ENCODE assay signal across 8 cellular contexts in the genomic region with DNA sequence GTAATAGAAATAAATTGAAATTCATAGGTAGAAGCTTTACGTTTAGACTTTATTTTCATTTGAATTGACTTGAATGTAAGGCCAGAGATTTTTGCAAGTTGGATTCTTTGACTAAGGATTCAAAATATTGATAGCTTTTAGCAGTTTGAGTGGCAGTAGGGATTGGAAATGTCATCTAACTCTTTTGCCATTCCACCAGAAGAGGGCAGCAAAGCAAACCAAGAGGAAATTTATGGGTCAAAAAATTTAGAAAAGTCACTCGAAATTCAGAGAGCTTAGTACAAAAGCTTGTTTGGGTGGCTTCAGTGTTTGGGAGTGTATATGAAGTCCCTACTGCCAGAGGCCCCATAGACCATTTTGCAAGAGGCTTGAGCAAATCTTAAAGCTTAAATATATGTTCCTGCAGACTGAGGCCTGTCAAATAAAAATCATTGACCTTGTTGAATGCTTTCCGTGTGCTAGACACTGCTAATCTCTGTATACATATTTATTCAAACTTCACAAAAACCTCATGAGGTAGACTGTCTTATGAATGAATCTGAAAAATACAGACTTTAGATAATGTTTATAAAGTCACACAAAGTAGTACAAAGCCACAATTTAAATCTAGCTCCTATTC. TPM values are rescaled to one million over a fixed set of nuclear protein-coding genes. Genes with fewer than 3 reads are reported as not detected.
DNase-seq lines count a peak whose midpoint lies in the region; ATAC-seq, FAIRE-seq and TF ChIP-seq lines count a peak whose summit lies in the region.

No MANE protein-coding gene starts in this region.

- FAIRE-seq in HTR-8/SVneo (lab: Jason Lieb, UNC), result no peak

- DNase-seq in activated CD4-positive, CD25-positive, alpha-beta regulatory T cell treated with anti-CD3 and anti-CD28 coated beads, Interleukin-2, amount 50 U/mL, for 16 hours (ENCODE audit: low read depth, low spot score), result peak; percentile 2
- no peak for DNase-seq in activated CD4-positive, CD25-positive, alpha-beta regulatory T cell treated with anti-CD3 and anti-CD28 coated beads, Interleukin-2, amount 50 U/mL, for 72 hours
- DNase-seq in HTR-8/SVneo (ENCODE audit: insufficient read length, low spot score) (peak; percentile 26), SK-N-DZ (ENCODE audit: low spot score) (peak; percentile 36), endothelial cell (ENCODE audit: low spot score) (peak; percentile 38)

- H3K9me2 ChIP-seq in neural cell (ENCODE audit: insufficient read depth, low read length), result no peaks in the 10 kb centered on the region

- no peak overlapping the region for H3K4me3 ChIP-seq in neural cell (ENCODE audit: low read length)

- H3K9me3 ChIP-seq in neural cell (ENCODE audit: low read length), result no peaks in the 10 kb centered on the region

- TF ChIP-seq CTCF in endothelial cell (IDR thresholded peaks at IDR 0.05; ENCODE audit: unreplicated experiment) (peak; percentile 80), neural cell (IDR thresholded peaks at IDR 0.05; ENCODE audit: poor library complexity, severe bottlenecking) (peak; percentile 76)

- no peaks in the 10 kb centered on the region for H3K36me3 ChIP-seq in neural cell (ENCODE audit: insufficient read depth, low read length)

- H3K27ac Mint-ChIP-seq in endothelial cell (ENCODE audit: unreplicated experiment), result no peak overlapping the region
- H3K27ac Mint-ChIP-seq in stimulated activated memory B cell treated with anti-CD40 and anti-IgM and Interleukin-4, amounts not matched to agents 10 μg/mL and 1 μg/mL and 100 μg/mL, for 72 hours, result no peak overlapping the region

- H3K36me3 Mint-ChIP-seq in endothelial cell (ENCODE audit: low read depth, unreplicated experiment), result peaks cover 22% of the 10 kb centered on the region
- H3K36me3 Mint-ChIP-seq in stimulated activated memory B cell treated with anti-CD40 and anti-IgM and Interleukin-4, amounts not matched to agents 10 μg/mL and 1 μg/mL and 100 μg/mL, for 72 hours, result peaks cover 10% of the 10 kb centered on the region

- no peaks in the 10 kb centered on the region for H3K4me1 Mint-ChIP-seq in endothelial cell (ENCODE audit: unreplicated experiment)
- no peaks in the 10 kb centered on the region for H3K4me1 Mint-ChIP-seq in stimulated activated memory B cell treated with anti-CD40 and anti-IgM and Interleukin-4, amounts not matched to agents 10 μg/mL and 1 μg/mL and 100 μg/mL, for 72 hours

- no peaks in the 10 kb centered on the region for H4K20me1 ChIP-seq in neural cell (ENCODE audit: insufficient read depth)

- no peaks in the 10 kb centered on the region for H3F3A ChIP-seq in neural cell (ENCODE audit: insufficient read depth, low read length, poor library complexity, severe bottlenecking)

- no peak overlapping the region for H3K27ac ChIP-seq in neural cell (ENCODE audit: low read length)

- no peak for TF ChIP-seq EP300 in neural cell (conservative IDR thresholded peaks at IDR 0.05; ENCODE audit: poor library complexity, severe bottlenecking)

- no peaks in the 10 kb centered on the region for H3K79me2 ChIP-seq in neural cell (replicated peaks; ENCODE audit: insufficient read depth, low read length)

- no peaks in the 10 kb centered on the region for H3K27me3 ChIP-seq in neural cell (ENCODE audit: insufficient read depth, low read depth, low read length)

- no peak overlapping the region for H2AFZ ChIP-seq in neural cell (ENCODE audit: low read depth, low read length)

- TF ChIP-seq RAD21 in neural cell (conservative IDR thresholded peaks at IDR 0.05), result peak; percentile 69

- H3K9me3 Mint-ChIP-seq in endothelial cell (ENCODE audit: unreplicated experiment), result no peaks in the 10 kb centered on the region
- no peaks in the 10 kb centered on the region for H3K9me3 Mint-ChIP-seq in stimulated activated memory B cell treated with anti-CD40 and anti-IgM and Interleukin-4, amounts not matched to agents 10 μg/mL and 1 μg/mL and 100 μg/mL, for 72 hours

- H3K4me3 Mint-ChIP-seq in endothelial cell (ENCODE audit: unreplicated experiment), result no peak overlapping the region
- H3K4me3 Mint-ChIP-seq in stimulated activated memory B cell treated with anti-CD40 and anti-IgM and Interleukin-4, amounts not matched to agents 10 μg/mL and 1 μg/mL and 100 μg/mL, for 72 hours, result no peak overlapping the region

- peaks cover 5% of the 10 kb centered on the region for H3K27me3 Mint-ChIP-seq in endothelial cell (ENCODE audit: unreplicated experiment)
- H3K27me3 Mint-ChIP-seq in stimulated activated memory B cell treated with anti-CD40 and anti-IgM and Interleukin-4, amounts not matched to agents 10 μg/mL and 1 μg/mL and 100 μg/mL, for 72 hours, result no peaks in the 10 kb centered on the region

- no peak overlapping the region for H3K4me2 ChIP-seq in neural cell (ENCODE audit: low read length)

- no peak overlapping the region for H3K9ac ChIP-seq in neural cell (ENCODE audit: low read length)

- ATAC-seq in stimulated activated memory B cell treated with anti-CD40 and anti-IgM and Interleukin-4, amounts not matched to agents 10 μg/mL and 1 μg/mL and 100 μg/mL, for 72 hours, result no peak
- ATAC-seq in GM18498 (IDR thresholded peaks at IDR 0.05; ENCODE audit: unreplicated experiment), result no peak

TF ChIP-seq in neural cell, 6 proteins besides CTCF, POLR2A, EP300 and RAD21:
- no peak for TF ChIP-seq POLR2AphosphoS5 (IDR thresholded peaks at IDR 0.05)
- TF ChIP-seq SMC3 (conservative IDR thresholded peaks at IDR 0.05; ENCODE audit: poor library complexity), result peak; percentile 70

RNA-seq across cellular contexts. Expression of a gene that starts 44.6 kb away (rescaled TPM):
- polyA plus RNA-seq in SK-N-DZ (2014; cell fraction: cytosol; rRNA removed), result 14.4 and 18.4 TPM in 2 replicates
- 14.6 and 18.3 TPM in 2 replicates for polyA plus RNA-seq in SK-N-DZ (2014; cell fraction: nucleus; rRNA removed)
- 17.2 TPM for total RNA-seq in endothelial cell (ENCODE audit: unreplicated experiment)
- polyA plus RNA-seq in neural cell, result 24.7 and 29.1 TPM in 2 replicates
- polyA minus RNA-seq in neural cell, result 58.0 and 64.0 TPM in 2 replicates
